ENCODE assay signal across 1 cellular context in genomic region chr16:28740631-28741030, GRCh38. TPM values are rescaled to one million over a fixed set of nuclear protein-coding genes. Genes with fewer than 3 reads are reported as not detected.
"Had no signal": no experiment of that assay in that cellular context is flagged by ENCODE, and none has a peak within 500 bp of the region (broad histone marks: within the 10 kb centered on the region; RNA-seq: fewer than 3 reads in every experiment).

No MANE protein-coding gene starts in this region.

RNA-seq across cellular contexts. Expression of gene NPIPB9, which starts 11.0 kb away (rescaled TPM):
- total RNA-seq: left ventricle myocardium inferior had no signal
